17 cellular contexts compared by ENCODE assay signal in the genomic region with DNA sequence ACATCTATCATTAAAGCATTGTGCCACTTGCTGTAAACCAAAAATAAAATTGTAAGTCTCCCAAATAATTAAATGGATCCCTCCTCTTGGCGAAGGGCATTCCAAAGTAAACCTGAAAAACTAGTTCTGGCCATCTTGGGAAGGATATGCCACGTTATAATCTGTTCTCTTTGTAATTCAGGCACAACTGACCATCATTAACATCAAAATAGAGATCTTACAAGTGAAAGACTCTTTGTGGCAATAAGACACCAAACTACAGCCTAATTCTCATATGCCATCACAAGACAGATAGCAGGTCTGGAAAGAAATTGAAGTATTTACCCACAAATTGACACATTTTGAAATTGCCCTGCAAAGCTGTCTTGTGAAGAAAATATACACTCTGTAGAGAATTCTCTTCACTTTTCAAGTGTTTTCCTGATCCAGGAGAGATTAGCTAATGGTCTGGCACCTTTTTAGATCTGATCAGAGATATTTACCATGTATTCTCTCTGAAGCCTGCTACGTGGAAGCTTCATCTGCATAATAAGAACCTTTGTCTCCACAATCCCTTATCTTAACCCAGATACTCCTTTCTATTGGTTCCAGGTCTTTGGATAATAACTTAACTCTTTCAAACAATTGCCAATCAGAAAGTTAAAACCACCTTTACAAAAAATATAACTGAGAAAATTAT.
A peak's percentile ranks its signal among the peaks of the same experiment; 100 is the strongest.
DNase-seq lines count a peak whose midpoint lies in the region; ATAC-seq and TF ChIP-seq lines count a peak whose summit lies in the region.
"Had no signal": no experiment of that assay in that cellular context is flagged by ENCODE, and none has a peak within 500 bp of the region (broad histone marks: within the 10 kb centered on the region; RNA-seq: fewer than 3 reads in every experiment).

No MANE protein-coding gene starts in this region.

- peaks cover 9% of the 10 kb centered on the region for H3K4me1 ChIP-seq in HUES48 (ENCODE audit: control insufficient read depth, insufficient read depth, low read length)
- no peaks in the 10 kb centered on the region for H3K4me1 ChIP-seq in iPS DF 6.9 (ENCODE audit: control insufficient read depth, insufficient read depth, low read length)
- H3K4me1 ChIP-seq: BE2C, Caco-2 had no signal

- no CpG with 5 or more reads among the region's 3 CpGs for WGBS in iPS DF 6.9 (ENCODE audit: insufficient coverage, insufficient read length)

- no peak overlapping the region for H3K9ac ChIP-seq in HUES48 (ENCODE audit: low read depth, low read length)
- H3K9ac ChIP-seq: KMS-11 had no signal

- in situ Hi-C loops in GM13976 (cut with MboI; ENCODE audit: low sequenced_read_pairs, unreplicated experiment), result no loop called here

- H3K27me3 ChIP-seq in HUES48 (ENCODE audit: control insufficient read depth, insufficient read depth, low read length), result no peaks in the 10 kb centered on the region
- H3K27me3 ChIP-seq in iPS DF 6.9 (ENCODE audit: control insufficient read depth, insufficient read depth, low read length), result no peaks in the 10 kb centered on the region
- H3K27me3 ChIP-seq: BE2C had no signal

- H3K36me3 Mint-ChIP-seq in WTC11, result peaks cover 64% of the 10 kb centered on the region
- H3K36me3 Mint-ChIP-seq: CD4-positive, CD25-positive, alpha-beta regulatory T cell; CD8-positive, alpha-beta memory T cell had no signal

- H3K36me3 ChIP-seq in HUES48 (ENCODE audit: control insufficient read depth, insufficient read depth, low read length) (no peaks in the 10 kb centered on the region), iPS DF 6.9 (ENCODE audit: control insufficient read depth, insufficient read depth, low read length) (no peaks in the 10 kb centered on the region)
- H3K36me3 ChIP-seq: BE2C had no signal

- peaks cover 43% of the 10 kb centered on the region for H3K4me1 Mint-ChIP-seq in WTC11
- H3K4me1 Mint-ChIP-seq: CD4-positive, CD25-positive, alpha-beta regulatory T cell; CD8-positive, alpha-beta memory T cell had no signal

- peaks cover 73% of the 10 kb centered on the region for H3K9me3 Mint-ChIP-seq in WTC11

- H3K4me3 Mint-ChIP-seq in WTC11, result peak overlapping the region; percentile 11
- H3K4me3 Mint-ChIP-seq: CD4-positive, CD25-positive, alpha-beta regulatory T cell; CD8-positive, alpha-beta memory T cell; HFFc6 had no signal

- H3K27me3 Mint-ChIP-seq in WTC11 (ENCODE audit: low read depth), result no peaks in the 10 kb centered on the region; the same call in 1 of the 2 replicates
- H3K27me3 Mint-ChIP-seq: CD4-positive, CD25-positive, alpha-beta regulatory T cell; CD8-positive, alpha-beta memory T cell had no signal

- TF ChIP-seq CTCF in WTC11 (IDR thresholded peaks at IDR 0.05) (no peak), GM13976 (IDR thresholded peaks at IDR 0.05; ENCODE audit: borderline replicate concordance, control extremely low read depth, extremely low read depth, insufficient read depth, missing control alignments) (no peak)

- DNase-seq in WTC11 (ENCODE audit: low spot score) (no peak), iPS DF 6.9 (ENCODE audit: low read depth, low spot score) (peak; percentile 7), T1000 (lab: John Stamatoyannopoulos, UW) (no peak), GM13976 (ENCODE audit: low spot score) (no peak), activated gamma-delta T cell (lab: John Stamatoyannopoulos, UW) (no peak)
- no peak for DNase-seq in effector CD8-positive, alpha-beta T cell (lab: John Stamatoyannopoulos, UW)
- DNase-seq: ACHN; BE2C; C1 segment of cervical spinal cord; Caco-2; CD4-positive, CD25-positive, alpha-beta regulatory T cell; CD8-positive, alpha-beta memory T cell; GF-D8; HFFc6 had no signal

- H3K9me3 ChIP-seq in HUES48 (ENCODE audit: control insufficient read depth, insufficient read depth, low read length), result peaks cover 33% of the 10 kb centered on the region; the same call in 1 of the 2 replicates
- H3K9me3 ChIP-seq in iPS DF 6.9 (ENCODE audit: control insufficient read depth, insufficient read depth, low read length), result no peaks in the 10 kb centered on the region
- H3K9me3 ChIP-seq: BE2C, Caco-2 had no signal

- POLR2A ChIA-PET in WTC11 (lab: Charles Lee), result interaction anchor here (0.6 kb wide), 1 partner anchor 59 kb away, joined by 4 read pairs; no protein-coding TSS in a partner anchor

- peak overlapping the region; percentile 91 for H3K27ac Mint-ChIP-seq in WTC11
- H3K27ac Mint-ChIP-seq: CD4-positive, CD25-positive, alpha-beta regulatory T cell; CD8-positive, alpha-beta memory T cell; HFFc6 had no signal

- H3K27ac ChIP-seq in HUES48 (ENCODE audit: low read depth, low read length) (peak overlapping the region; percentile 79), iPS DF 6.9 (ENCODE audit: low read length) (no peak overlapping the region)
- H3K27ac ChIP-seq: KMS-11 had no signal

- peak overlapping the region; percentile 5; the same call in 1 of the 2 replicates for H3K4me3 ChIP-seq in HUES48 (ENCODE audit: low read depth, low read length)
- H3K4me3 ChIP-seq in iPS DF 6.9 (ENCODE audit: low read length), result no peak overlapping the region

- peak; percentile 73 for ATAC-seq in WTC11
- ATAC-seq: HCT116 had no signal

- CTCF ChIA-PET in WTC11 (lab: Charles Lee), result no interaction called here

TF ChIP-seq in WTC11, 78 proteins besides CTCF, POLR2A, EP300 and RAD21:
- TF ChIP-seq SMAD4 (CRISPR knock-in tag; IDR thresholded peaks at IDR 0.05), result no peak
- TF ChIP-seq OVOL2 (CRISPR knock-in tag; IDR thresholded peaks at IDR 0.05; ENCODE audit: borderline replicate concordance), result no peak
- TF ChIP-seq, protein P1, sequence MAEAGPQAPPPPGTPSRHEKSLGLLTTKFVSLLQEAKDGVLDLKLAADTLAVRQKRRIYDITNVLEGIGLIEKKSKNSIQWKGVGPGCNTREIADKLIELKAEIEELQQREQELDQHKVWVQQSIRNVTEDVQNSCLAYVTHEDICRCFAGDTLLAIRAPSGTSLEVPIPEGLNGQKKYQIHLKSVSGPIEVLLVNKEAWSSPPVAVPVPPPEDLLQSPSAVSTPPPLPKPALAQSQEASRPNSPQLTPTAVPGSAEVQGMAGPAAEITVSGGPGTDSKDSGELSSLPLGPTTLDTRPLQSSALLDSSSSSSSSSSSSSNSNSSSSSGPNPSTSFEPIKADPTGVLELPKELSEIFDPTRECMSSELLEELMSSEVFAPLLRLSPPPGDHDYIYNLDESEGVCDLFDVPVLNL (CRISPR knock-in tag; IDR thresholded peaks at IDR 0.05; ENCODE audit: borderline replicate concordance, low read depth), result no peak
- TF ChIP-seq, protein P2, sequence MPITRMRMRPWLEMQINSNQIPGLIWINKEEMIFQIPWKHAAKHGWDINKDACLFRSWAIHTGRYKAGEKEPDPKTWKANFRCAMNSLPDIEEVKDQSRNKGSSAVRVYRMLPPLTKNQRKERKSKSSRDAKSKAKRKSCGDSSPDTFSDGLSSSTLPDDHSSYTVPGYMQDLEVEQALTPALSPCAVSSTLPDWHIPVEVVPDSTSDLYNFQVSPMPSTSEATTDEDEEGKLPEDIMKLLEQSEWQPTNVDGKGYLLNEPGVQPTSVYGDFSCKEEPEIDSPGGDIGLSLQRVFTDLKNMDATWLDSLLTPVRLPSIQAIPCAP (CRISPR knock-in tag; IDR thresholded peaks at IDR 0.05), result no peak
- no peak for TF ChIP-seq RORB (CRISPR knock-in tag; IDR thresholded peaks at IDR 0.05)
- TF ChIP-seq ELF4 (CRISPR knock-in tag; IDR thresholded peaks at IDR 0.05; ENCODE audit: low read depth), result no peak
- TF ChIP-seq SP1 (CRISPR knock-in tag; conservative IDR thresholded peaks at IDR 0.05), result no peak
- no peak for TF ChIP-seq NR2C2 (CRISPR knock-in tag; IDR thresholded peaks at IDR 0.05)
- TF ChIP-seq, protein P3, sequence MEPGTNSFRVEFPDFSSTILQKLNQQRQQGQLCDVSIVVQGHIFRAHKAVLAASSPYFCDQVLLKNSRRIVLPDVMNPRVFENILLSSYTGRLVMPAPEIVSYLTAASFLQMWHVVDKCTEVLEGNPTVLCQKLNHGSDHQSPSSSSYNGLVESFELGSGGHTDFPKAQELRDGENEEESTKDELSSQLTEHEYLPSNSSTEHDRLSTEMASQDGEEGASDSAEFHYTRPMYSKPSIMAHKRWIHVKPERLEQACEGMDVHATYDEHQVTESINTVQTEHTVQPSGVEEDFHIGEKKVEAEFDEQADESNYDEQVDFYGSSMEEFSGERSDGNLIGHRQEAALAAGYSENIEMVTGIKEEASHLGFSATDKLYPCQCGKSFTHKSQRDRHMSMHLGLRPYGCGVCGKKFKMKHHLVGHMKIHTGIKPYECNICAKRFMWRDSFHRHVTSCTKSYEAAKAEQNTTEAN (CRISPR knock-in tag; IDR thresholded peaks at IDR 0.05), result no peak
- no peak for TF ChIP-seq ZNF423 (CRISPR knock-in tag; IDR thresholded peaks at IDR 0.05)
- no peak for TF ChIP-seq KAT7 (CRISPR knock-in tag; IDR thresholded peaks at IDR 0.05; ENCODE audit: borderline replicate concordance)
- TF ChIP-seq, protein P4, sequence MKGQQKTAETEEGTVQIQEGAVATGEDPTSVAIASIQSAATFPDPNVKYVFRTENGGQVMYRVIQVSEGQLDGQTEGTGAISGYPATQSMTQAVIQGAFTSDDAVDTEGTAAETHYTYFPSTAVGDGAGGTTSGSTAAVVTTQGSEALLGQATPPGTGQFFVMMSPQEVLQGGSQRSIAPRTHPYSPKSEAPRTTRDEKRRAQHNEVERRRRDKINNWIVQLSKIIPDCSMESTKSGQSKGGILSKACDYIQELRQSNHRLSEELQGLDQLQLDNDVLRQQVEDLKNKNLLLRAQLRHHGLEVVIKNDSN (CRISPR knock-in tag; IDR thresholded peaks at IDR 0.05), result no peak
- no peak for TF ChIP-seq ZNF263 (CRISPR knock-in tag; IDR thresholded peaks at IDR 0.05; ENCODE audit: low read depth)
